1 cellular context compared by ENCODE assay signal in the genomic region with DNA sequence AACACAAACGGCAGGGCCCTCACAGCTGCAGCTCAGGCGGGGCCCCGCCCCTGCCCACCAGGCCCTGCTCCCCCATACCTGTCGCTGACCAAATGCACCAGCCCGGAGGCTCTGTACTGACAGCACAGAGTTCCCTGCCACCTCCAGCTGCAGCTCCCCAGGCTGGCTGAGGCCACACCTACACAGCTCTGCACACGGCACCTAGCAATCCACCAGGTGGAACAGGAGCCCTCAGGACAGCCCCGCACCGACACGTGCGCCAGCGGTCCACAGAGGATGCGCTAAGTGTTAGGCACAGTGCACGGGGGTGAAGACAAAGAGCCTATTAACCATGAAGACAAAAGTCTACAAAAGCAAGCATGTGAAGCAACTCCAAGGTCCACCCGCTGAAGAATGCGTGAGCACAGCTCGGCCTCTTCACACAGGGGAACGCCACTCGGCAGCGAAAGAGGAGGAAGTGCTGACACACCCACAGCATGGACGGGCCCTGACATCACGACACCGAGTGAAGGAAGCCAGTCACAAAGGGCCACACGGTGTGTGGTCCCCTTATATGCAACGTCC.
TF ChIP-seq lines count a peak whose summit lies in the region.

No MANE protein-coding gene starts in this region.

TF ChIP-seq in HepG2, 621 proteins besides CTCF, POLR2A, EP300 and RAD21 (continued from another document and continues in another):
- TF ChIP-seq HIC2 (CRISPR knock-in tag; IDR thresholded peaks at IDR 0.05; ENCODE audit: low read depth) (no peak), ISX (CRISPR knock-in tag; conservative IDR thresholded peaks at IDR 0.05) (no peak), NCOA5 (CRISPR knock-in tag; IDR thresholded peaks at IDR 0.05) (no peak), ZNF253 (CRISPR knock-in tag; IDR thresholded peaks at IDR 0.05; ENCODE audit: borderline replicate concordance) (no peak), ZNF713 (CRISPR knock-in tag; IDR thresholded peaks at IDR 0.05) (no peak), IRF1 (CRISPR knock-in tag; IDR thresholded peaks at IDR 0.05; ENCODE audit: low read depth) (0 out of 2 replicates have a peak, but pooled peaks have one; percentile 78), ATF7 (IDR thresholded peaks at IDR 0.05) (no peak), ATF7 (CRISPR knock-in tag; IDR thresholded peaks at IDR 0.05) (peak; percentile 74; the same call in 1 of the 2 replicates), TAF1 (CRISPR knock-in tag; IDR thresholded peaks at IDR 0.05) (no peak), KDM6A (CRISPR knock-in tag; IDR thresholded peaks at IDR 0.05; ENCODE audit: low read depth) (peak; percentile 57; the same call in 1 of the 2 replicates), ZNF460 (CRISPR knock-in tag; IDR thresholded peaks at IDR 0.05; ENCODE audit: borderline replicate concordance) (no peak), MAZ (IDR thresholded peaks at IDR 0.05; ENCODE audit: borderline replicate concordance, low read depth, low read length) (0 out of 2 replicates have a peak, but pooled peaks have one; percentile 41), MAZ (CRISPR knock-in tag; IDR thresholded peaks at IDR 0.05; ENCODE audit: low read depth) (no peak; the same call in none of the 2 replicates), HOXA5 (CRISPR knock-in tag; IDR thresholded peaks at IDR 0.05) (no peak), ZNF326 (CRISPR knock-in tag; IDR thresholded peaks at IDR 0.05; ENCODE audit: borderline replicate concordance) (no peak), ATAD3A (CRISPR knock-in tag; IDR thresholded peaks at IDR 0.05) (no peak), RORA (CRISPR knock-in tag; IDR thresholded peaks at IDR 0.05) (no peak), SMAD3 (CRISPR knock-in tag; IDR thresholded peaks at IDR 0.05) (no peak; the same call in 1 of the 2 replicates), TOE1 (CRISPR knock-in tag; IDR thresholded peaks at IDR 0.05) (no peak), ZNF260 (CRISPR knock-in tag; IDR thresholded peaks at IDR 0.05; ENCODE audit: borderline replicate concordance, low read depth) (no peak), ZNF704 (CRISPR knock-in tag; IDR thresholded peaks at IDR 0.05; ENCODE audit: borderline replicate concordance) (peak; percentile 73; the same call in 1 of the 2 replicates), HNRNPLL (IDR thresholded peaks at IDR 0.05; ENCODE audit: low read depth, low read length, poor library complexity, severe bottlenecking) (peak; percentile 70), PRDM10 (CRISPR knock-in tag; IDR thresholded peaks at IDR 0.05; ENCODE audit: low read depth) (0 out of 2 replicates have a peak, but pooled peaks have one; percentile 18), MEF2D (CRISPR knock-in tag; IDR thresholded peaks at IDR 0.05) (peak; percentile 41; the same call in 1 of the 2 replicates), PREB (CRISPR knock-in tag; IDR thresholded peaks at IDR 0.05) (no peak), TSC22D2 (CRISPR knock-in tag; IDR thresholded peaks at IDR 0.05; ENCODE audit: borderline replicate concordance) (0 out of 2 replicates have a peak, but pooled peaks have one; percentile 23), EZH2 (conservative IDR thresholded peaks at IDR 0.05; ENCODE audit: low read depth, low read length) (no peak), ZNF24 (IDR thresholded peaks at IDR 0.05) (no peak), ELF3 (CRISPR knock-in tag; IDR thresholded peaks at IDR 0.05) (peak; percentile 57), TOPORS (CRISPR knock-in tag; IDR thresholded peaks at IDR 0.05) (peak; percentile 84; the same call in 1 of the 2 replicates), MED13 (CRISPR knock-in tag; IDR thresholded peaks at IDR 0.05) (no peak; the same call in 1 of the 2 replicates), ZBTB4 (CRISPR knock-in tag; IDR thresholded peaks at IDR 0.05; ENCODE audit: borderline replicate concordance) (peak; percentile 93; the same call in 1 of the 2 replicates), ADNP (CRISPR knock-in tag; IDR thresholded peaks at IDR 0.05) (0 out of 2 replicates have a peak, but pooled peaks have one; percentile 34), NFIC (IDR thresholded peaks at IDR 0.05; ENCODE audit: low read length) (no peak), ZNF431 (CRISPR knock-in tag; IDR thresholded peaks at IDR 0.05; ENCODE audit: borderline replicate concordance, low read depth) (no peak), PHF8 (CRISPR knock-in tag; IDR thresholded peaks at IDR 0.05) (no peak), NFE2L2 (IDR thresholded peaks at IDR 0.05; ENCODE audit: low read length) (no peak; the same call in 1 of the 2 replicates), FOXK2 (IDR thresholded peaks at IDR 0.05) (peak; percentile 31; the same call in 1 of the 2 replicates), ZNF292 (CRISPR knock-in tag; IDR thresholded peaks at IDR 0.05; ENCODE audit: borderline replicate concordance, low read depth) (peak; percentile 91), JUN (CRISPR knock-in tag; IDR thresholded peaks at IDR 0.05) (0 out of 2 replicates have a peak, but pooled peaks have one; percentile 74), ZSCAN30 (CRISPR knock-in tag; IDR thresholded peaks at IDR 0.05) (no peak), HCFC1 (IDR thresholded peaks at IDR 0.05; ENCODE audit: low read depth, low read length) (no peak)
- TF ChIP-seq, protein P1, sequence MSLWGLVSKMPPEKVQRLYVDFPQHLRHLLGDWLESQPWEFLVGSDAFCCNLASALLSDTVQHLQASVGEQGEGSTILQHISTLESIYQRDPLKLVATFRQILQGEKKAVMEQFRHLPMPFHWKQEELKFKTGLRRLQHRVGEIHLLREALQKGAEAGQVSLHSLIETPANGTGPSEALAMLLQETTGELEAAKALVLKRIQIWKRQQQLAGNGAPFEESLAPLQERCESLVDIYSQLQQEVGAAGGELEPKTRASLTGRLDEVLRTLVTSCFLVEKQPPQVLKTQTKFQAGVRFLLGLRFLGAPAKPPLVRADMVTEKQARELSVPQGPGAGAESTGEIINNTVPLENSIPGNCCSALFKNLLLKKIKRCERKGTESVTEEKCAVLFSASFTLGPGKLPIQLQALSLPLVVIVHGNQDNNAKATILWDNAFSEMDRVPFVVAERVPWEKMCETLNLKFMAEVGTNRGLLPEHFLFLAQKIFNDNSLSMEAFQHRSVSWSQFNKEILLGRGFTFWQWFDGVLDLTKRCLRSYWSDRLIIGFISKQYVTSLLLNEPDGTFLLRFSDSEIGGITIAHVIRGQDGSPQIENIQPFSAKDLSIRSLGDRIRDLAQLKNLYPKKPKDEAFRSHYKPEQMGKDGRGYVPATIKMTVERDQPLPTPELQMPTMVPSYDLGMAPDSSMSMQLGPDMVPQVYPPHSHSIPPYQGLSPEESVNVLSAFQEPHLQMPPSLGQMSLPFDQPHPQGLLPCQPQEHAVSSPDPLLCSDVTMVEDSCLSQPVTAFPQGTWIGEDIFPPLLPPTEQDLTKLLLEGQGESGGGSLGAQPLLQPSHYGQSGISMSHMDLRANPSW (CRISPR knock-in tag; IDR thresholded peaks at IDR 0.05; ENCODE audit: borderline replicate concordance): no peak
- TF ChIP-seq, protein P2, sequence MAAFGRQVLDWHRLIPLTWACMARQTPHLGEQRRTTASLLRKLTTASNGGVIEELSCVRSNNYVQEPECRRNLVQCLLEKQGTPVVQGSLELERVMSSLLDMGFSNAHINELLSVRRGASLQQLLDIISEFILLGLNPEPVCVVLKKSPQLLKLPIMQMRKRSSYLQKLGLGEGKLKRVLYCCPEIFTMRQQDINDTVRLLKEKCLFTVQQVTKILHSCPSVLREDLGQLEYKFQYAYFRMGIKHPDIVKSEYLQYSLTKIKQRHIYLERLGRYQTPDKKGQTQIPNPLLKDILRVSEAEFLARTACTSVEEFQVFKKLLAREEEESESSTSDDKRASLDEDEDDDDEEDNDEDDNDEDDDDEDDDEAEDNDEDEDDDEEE (CRISPR knock-in tag; IDR thresholded peaks at IDR 0.05): no peak
- TF ChIP-seq, protein P3, sequence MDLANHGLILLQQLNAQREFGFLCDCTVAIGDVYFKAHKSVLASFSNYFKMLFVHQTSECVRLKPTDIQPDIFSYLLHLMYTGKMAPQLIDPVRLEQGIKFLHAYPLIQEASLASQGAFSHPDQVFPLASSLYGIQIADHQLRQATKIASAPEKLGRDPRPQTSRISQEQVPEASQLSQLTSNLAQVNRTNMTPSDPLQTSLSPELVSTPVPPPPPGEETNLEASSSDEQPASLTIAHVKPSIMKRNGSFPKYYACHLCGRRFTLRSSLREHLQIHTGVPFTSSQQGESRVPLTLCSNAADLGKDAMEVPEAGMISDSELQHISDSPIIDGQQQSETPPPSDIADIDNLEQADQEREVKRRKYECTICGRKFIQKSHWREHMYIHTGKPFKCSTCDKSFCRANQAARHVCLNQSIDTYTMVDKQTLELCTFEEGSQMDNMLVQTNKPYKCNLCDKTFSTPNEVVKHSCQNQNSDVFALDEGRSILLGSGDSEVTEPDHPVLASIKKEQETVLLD (CRISPR knock-in tag; IDR thresholded peaks at IDR 0.05; ENCODE audit: low read depth): peak; percentile 55; the same call in 1 of the 2 replicates
